ENCODE assay signal across 25 cellular contexts in genomic region chr3:52354676-52355075, GRCh38.
"Had no signal": no experiment of that assay in that cellular context is flagged by ENCODE, and none has a peak within 500 bp of the region (broad histone marks: within the 10 kb centered on the region; RNA-seq: fewer than 3 reads in every experiment).

No MANE protein-coding gene starts in this region.

- H3K36me3 Mint-ChIP-seq: mesothelial cell of epicardium; natural killer cell treated with Interleukin-12 subunit alpha and Interleukin-12 subunit beta and Interleukin-15 and Interleukin-18, amount 100 ng/mL, for 72 hours had no signal

- H3K4me3 Mint-ChIP-seq: dendritic cell treated with granulocyte-macrophage colony-stimulating factor and Interleukin-4, amounts not matched to agents 40 ng/mL and 50 ng/mL, for 4 days; endodermal cell; mesothelial cell of epicardium; naive B cell; natural killer cell treated with Interleukin-12 subunit alpha and Interleukin-12 subunit beta and Interleukin-15 and Interleukin-18, amount 100 ng/mL, for 72 hours; neural crest cell; stimulated activated naive CD8-positive, alpha-beta T cell treated with anti-CD3 and anti-CD28 coated beads, Interleukin-15, amount 100 ng/mL, for 72 hours had no signal

- DNase-seq: colonic mucosa; effector CD8-positive, alpha-beta T cell; endodermal cell; foreskin fibroblast; gastrocnemius medialis; head of caudate nucleus; left cardiac atrium; left lung; mesenchymal stem cell; naive B cell; small intestine; stimulated activated CD4-positive, alpha-beta T cell treated with anti-CD3 and anti-CD28 coated beads, Interleukin-12 subunit alpha, Interleukin-12 subunit beta, amount 100 ng/mL, for 4 hours; stimulated activated CD4-positive, alpha-beta T cell treated with anti-CD3 and anti-CD28 coated beads, Interleukin-1b, Interleukin-23, amount 100 ng/mL, for 48 hours; stimulated activated CD4-positive, alpha-beta T cell treated with anti-CD3 and anti-CD28 coated beads, Interleukin-4, amount 100 ng/mL, for 1 hour; stimulated activated CD8-positive, alpha-beta memory T cell treated with anti-CD3 and anti-CD28 coated beads, Interleukin-4, amount 100 ng/mL, for 48 hours; stimulated activated naive CD4-positive, alpha-beta T cell; stimulated activated naive CD8-positive, alpha-beta T cell treated with anti-CD3 and anti-CD28 coated beads, Interleukin-15, amount 100 ng/mL, for 72 hours; transverse colon had no signal

- H3K27me3 Mint-ChIP-seq: dendritic cell treated with granulocyte-macrophage colony-stimulating factor and Interleukin-4, amounts not matched to agents 40 ng/mL and 50 ng/mL, for 4 days; naive B cell; natural killer cell treated with Interleukin-12 subunit alpha and Interleukin-12 subunit beta and Interleukin-15 and Interleukin-18, amount 100 ng/mL, for 72 hours; stimulated activated naive CD8-positive, alpha-beta T cell treated with anti-CD3 and anti-CD28 coated beads, Interleukin-15, amount 100 ng/mL, for 72 hours had no signal

- ATAC-seq: esophagus mucosa; gastrocnemius medialis; left cardiac atrium; left lung; mucosa of descending colon; natural killer cell treated with Interleukin-12 subunit alpha and Interleukin-12 subunit beta and Interleukin-15 and Interleukin-18, amount 100 ng/mL, for 72 hours; right lobe of liver; stimulated activated naive CD8-positive, alpha-beta T cell treated with anti-CD3 and anti-CD28 coated beads, Interleukin-15, amount 100 ng/mL, for 72 hours had no signal

- H3K9me3 Mint-ChIP-seq: dendritic cell treated with granulocyte-macrophage colony-stimulating factor and Interleukin-4, amounts not matched to agents 40 ng/mL and 50 ng/mL, for 4 days; endodermal cell; mesothelial cell of epicardium; naive B cell; natural killer cell treated with Interleukin-12 subunit alpha and Interleukin-12 subunit beta and Interleukin-15 and Interleukin-18, amount 100 ng/mL, for 72 hours; neural crest cell; stimulated activated naive CD8-positive, alpha-beta T cell treated with anti-CD3 and anti-CD28 coated beads, Interleukin-15, amount 100 ng/mL, for 72 hours had no signal

- H3K27ac Mint-ChIP-seq: dendritic cell treated with granulocyte-macrophage colony-stimulating factor and Interleukin-4, amounts not matched to agents 40 ng/mL and 50 ng/mL, for 4 days; endodermal cell; mesothelial cell of epicardium; natural killer cell treated with Interleukin-12 subunit alpha and Interleukin-12 subunit beta and Interleukin-15 and Interleukin-18, amount 100 ng/mL, for 72 hours had no signal

- H3K4me1 Mint-ChIP-seq: endodermal cell, mesothelial cell of epicardium, neural crest cell had no signal
